Comparison of ENCODE assay signal across 12 cellular contexts in the genomic region with DNA sequence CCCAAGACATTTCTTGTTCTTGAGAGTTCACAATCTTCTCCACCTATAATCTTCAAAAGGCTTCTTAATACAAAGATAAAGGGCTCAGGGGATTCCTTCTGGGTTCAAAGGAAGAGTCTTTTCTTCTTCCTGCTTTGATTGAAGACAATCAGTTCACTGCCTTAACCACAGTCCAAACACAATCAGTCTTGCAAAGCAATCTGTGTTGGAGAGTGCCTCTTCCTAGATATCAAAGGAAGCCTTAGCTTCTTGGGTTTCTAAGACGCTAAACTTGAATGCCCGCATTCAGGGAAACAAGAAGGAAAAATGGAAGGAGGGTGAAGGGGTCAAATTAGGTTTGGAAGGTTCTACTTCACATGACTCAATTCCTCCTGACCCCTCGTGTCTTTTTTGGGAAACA. TPM values are rescaled to one million over a fixed set of nuclear protein-coding genes. Genes with fewer than 3 reads are reported as not detected.
A peak's percentile ranks its signal among the peaks of the same experiment; 100 is the strongest.
DNase-seq lines count a peak whose midpoint lies in the region; ATAC-seq and TF ChIP-seq lines count a peak whose summit lies in the region.
"Had no signal": no experiment of that assay in that cellular context is flagged by ENCODE, and none has a peak within 500 bp of the region (broad histone marks: within the 10 kb centered on the region; RNA-seq: fewer than 3 reads in every experiment).

No MANE protein-coding gene starts in this region.

- peaks cover 0 to 6% of the 10 kb centered on the region in 2 donors for H3K36me3 Mint-ChIP-seq in activated T-cell treated with anti-CD3 and anti-CD28 coated beads, Interleukin-2, amount 50 U/mL, for 72 hours (ENCODE audit: insufficient read depth in 2 of 2)
- H3K36me3 Mint-ChIP-seq in WTC11, result peaks cover 4% of the 10 kb centered on the region; the same call in 1 of the 2 replicates
- H3K36me3 Mint-ChIP-seq in stimulated activated memory B cell treated with anti-CD40 and anti-IgM and Interleukin-4, amounts not matched to agents 10 μg/mL and 1 μg/mL and 100 μg/mL, for 72 hours, result peaks cover 30% of the 10 kb centered on the region

- H3K27ac ChIP-seq in coronary artery, result no peak overlapping the region
- H3K27ac ChIP-seq: ovary had no signal

- POLR2A ChIA-PET in WTC11 (lab: Charles Lee), result interaction anchor here (1.0 kb wide), 1 partner anchor 47 kb away, joined by 3 read pairs; a partner anchor contains a TSS

- TF ChIP-seq CTCF in WTC11 (IDR thresholded peaks at IDR 0.05) (no peak), coronary artery (IDR thresholded peaks at IDR 0.05) (no peak)

- no peak for DNase-seq in activated T-cell treated with anti-CD3 and anti-CD28 coated beads, Interleukin-2, amount 50 U/mL, for 72 hours
- no peak for DNase-seq in activated T-cell treated with anti-CD3 and anti-CD28 coated beads, Interleukin-2, amount 50 U/mL, for 48 hours
- DNase-seq in WTC11 (ENCODE audit: low spot score) (no peak), foreskin melanocyte (peak; percentile 59), medulla oblongata (ENCODE audit: extremely low spot score) (no peak), coronary artery (ENCODE audit: low spot score) (no peak), HPDE6-E6E7 (ENCODE audit: extremely low spot score) (no peak)
- DNase-seq: NCI-H1436 treated with DMSO at 0.1 percent for 48 hours, ovary, SK-N-SH had no signal

- no peak overlapping the region for H3K4me3 ChIP-seq in coronary artery
- H3K4me3 ChIP-seq: HAP-1, ovary had no signal

- peak overlapping the region; percentile 74 for H3K27ac Mint-ChIP-seq in activated T-cell treated with anti-CD3 and anti-CD28 coated beads, Interleukin-2, amount 50 U/mL, for 72 hours
- peak overlapping the region; percentile 48 for H3K27ac Mint-ChIP-seq in WTC11
- H3K27ac Mint-ChIP-seq in stimulated activated memory B cell treated with anti-CD40 and anti-IgM and Interleukin-4, amounts not matched to agents 10 μg/mL and 1 μg/mL and 100 μg/mL, for 72 hours, result peak overlapping the region; percentile 50

- H3K9me3 Mint-ChIP-seq in activated T-cell treated with anti-CD3 and anti-CD28 coated beads, Interleukin-2, amount 50 U/mL, for 72 hours, result no peaks in the 10 kb centered on the region
- H3K9me3 Mint-ChIP-seq in WTC11, result no peaks in the 10 kb centered on the region
- no peaks in the 10 kb centered on the region for H3K9me3 Mint-ChIP-seq in stimulated activated memory B cell treated with anti-CD40 and anti-IgM and Interleukin-4, amounts not matched to agents 10 μg/mL and 1 μg/mL and 100 μg/mL, for 72 hours

- peaks cover 97% of the 10 kb centered on the region for H3K4me1 Mint-ChIP-seq in activated T-cell treated with anti-CD3 and anti-CD28 coated beads, Interleukin-2, amount 50 U/mL, for 72 hours (ENCODE audit: low read depth)
- peaks cover 85% of the 10 kb centered on the region for H3K4me1 Mint-ChIP-seq in WTC11
- H3K4me1 Mint-ChIP-seq in stimulated activated memory B cell treated with anti-CD40 and anti-IgM and Interleukin-4, amounts not matched to agents 10 μg/mL and 1 μg/mL and 100 μg/mL, for 72 hours, result peaks cover 73% of the 10 kb centered on the region

- ATAC-seq in activated T-cell treated with anti-CD3 and anti-CD28 coated beads, Interleukin-2, amount 50 U/mL, for 72 hours (replicated peaks in 1 of 2), result no peak
- ATAC-seq in WTC11, result no peak
- no peak for ATAC-seq in stimulated activated memory B cell treated with anti-CD40 and anti-IgM and Interleukin-4, amounts not matched to agents 10 μg/mL and 1 μg/mL and 100 μg/mL, for 72 hours

- H3K27me3 Mint-ChIP-seq in activated T-cell treated with anti-CD3 and anti-CD28 coated beads, Interleukin-2, amount 50 U/mL, for 72 hours (ENCODE audit: low read depth), result no peaks in the 10 kb centered on the region
- no peaks in the 10 kb centered on the region; the same call in 1 of the 2 replicates for H3K27me3 Mint-ChIP-seq in WTC11 (ENCODE audit: low read depth)
- H3K27me3 Mint-ChIP-seq in stimulated activated memory B cell treated with anti-CD40 and anti-IgM and Interleukin-4, amounts not matched to agents 10 μg/mL and 1 μg/mL and 100 μg/mL, for 72 hours, result no peaks in the 10 kb centered on the region

- CTCF ChIA-PET in WTC11 (lab: Charles Lee), result interaction anchor here (1.2 to 9.0 kb wide), 9 partner anchors 9 to 147 kb away, joined by 3 to 95 read pairs (median 8); a partner anchor contains a TSS

- H3K4me3 Mint-ChIP-seq in activated T-cell treated with anti-CD3 and anti-CD28 coated beads, Interleukin-2, amount 50 U/mL, for 72 hours, result peak overlapping the region; percentile 57 to 85
- H3K4me3 Mint-ChIP-seq in WTC11, result no peak overlapping the region
- no peak overlapping the region for H3K4me3 Mint-ChIP-seq in stimulated activated memory B cell treated with anti-CD40 and anti-IgM and Interleukin-4, amounts not matched to agents 10 μg/mL and 1 μg/mL and 100 μg/mL, for 72 hours

TF ChIP-seq in WTC11, 78 proteins besides CTCF, POLR2A, EP300 and RAD21:
- TF ChIP-seq NFATC4 (CRISPR knock-in tag; IDR thresholded peaks at IDR 0.05), result no peak
- TF ChIP-seq SOX15 (CRISPR knock-in tag; IDR thresholded peaks at IDR 0.05), result no peak
- no peak for TF ChIP-seq TCF7 (CRISPR knock-in tag; IDR thresholded peaks at IDR 0.05; ENCODE audit: low read depth)
TF ChIP-seq in WTC11: peak in this region for 0.

RNA-seq across cellular contexts. Expression of a gene that starts 27.2 kb away (rescaled TPM):
- total RNA-seq in activated T-cell treated with anti-CD3 and anti-CD28 coated beads, Interleukin-2, amount 50 U/mL, for 72 hours, result 100 to 1,000 TPM in 1 of 2 donors, 10 to 100 TPM in 1; 89.2 to 108 TPM
- total RNA-seq in WTC11 (2021), result 74.5 to 76.3 TPM (median 75.6 TPM) in 3 replicates

RNA-seq across cellular contexts. Expression of a gene that starts 36.7 kb away (rescaled TPM):
- total RNA-seq in activated T-cell treated with anti-CD3 and anti-CD28 coated beads, Interleukin-2, amount 50 U/mL, for 72 hours, result 10 to 100 TPM; 12.9 to 20.9 TPM
- 4.6 to 5.8 TPM (median 5.3 TPM) in 3 replicates for total RNA-seq in WTC11 (2021)

RNA-seq across cellular contexts. Expression of a gene that starts 46.1 kb away (rescaled TPM):
- 10 to 100 TPM in 1 of 2 donors, 1 to 10 TPM in 1; 8.7 to 10.5 TPM for total RNA-seq in activated T-cell treated with anti-CD3 and anti-CD28 coated beads, Interleukin-2, amount 50 U/mL, for 72 hours
- total RNA-seq in WTC11 (2021), result 2.5 to 3.3 TPM (median 3.3 TPM) in 3 replicates

RNA-seq across cellular contexts. Expression of a gene that starts 47.2 kb away (rescaled TPM):
- total RNA-seq in activated T-cell treated with anti-CD3 and anti-CD28 coated beads, Interleukin-2, amount 50 U/mL, for 72 hours, result 100 to 1,000 TPM; 158 to 174 TPM
- 260 to 261 TPM (median 260 TPM) in 3 replicates for total RNA-seq in WTC11 (2021)

Comparison
In these comparisons a context has a peak if more than half of its experiments do, and no peak if none do; other contexts are left out.
1. H3K4me3 Mint-ChIP-seq: peak in activated T-cell treated with anti-CD3 and anti-CD28 coated beads, Interleukin-2, amount 50 U/mL, for 72 hours (2 of 2); none in WTC11 (single experiment) and stimulated activated memory B cell treated with anti-CD40 and anti-IgM and Interleukin-4, amounts not matched to agents 10 μg/mL and 1 μg/mL and 100 μg/mL, for 72 hours (single experiment).
2. Peak in every context shown above with its lines, with median percentiles within 50 percentile points of each other: H3K27ac Mint-ChIP-seq.